31 cellular contexts compared by ENCODE assay signal in genomic region chr7:98594348-98594747, GRCh38. TPM values are rescaled to one million over a fixed set of nuclear protein-coding genes. Genes with fewer than 3 reads are reported as not detected.
"Had no signal": no experiment of that assay in that cellular context is flagged by ENCODE, and none has a peak within 500 bp of the region (broad histone marks: within the 10 kb centered on the region; RNA-seq: fewer than 3 reads in every experiment).

No MANE protein-coding gene starts in this region.

- DNase-seq: activated effector memory CD4-positive, alpha-beta T cell treated with anti-CD3 and anti-CD28 coated beads, Interleukin-2, amount 50 U/mL, for 16 hours; activated effector memory CD4-positive, alpha-beta T cell treated with Interleukin-2 at 50 U/mL for 16 hours; activated gamma-delta T cell; activated gamma-delta T cell treated with Interleukin-2 at 50 U/mL for 16 hours; activated naive CD4-positive, alpha-beta T cell; activated naive CD4-positive, alpha-beta T cell treated with anti-CD3 and anti-CD28 coated beads for 36 hours; activated naive CD4-positive, alpha-beta T cell treated with anti-CD3 and anti-CD28 coated beads, Interleukin-2, amount 10 ng/mL, durations not matched to agents 7 days and 5 days; activated naive CD4-positive, alpha-beta T cell treated with anti-CD3 and anti-CD28 coated beads, Interleukin-2, amount 50 U/mL, for 16 hours; activated naive CD4-positive, alpha-beta T cell treated with Interleukin-2 at 50 U/mL for 16 hours; activated naive CD8-positive, alpha-beta T cell treated with anti-CD3 and anti-CD28 coated beads for 36 hours; activated naive CD8-positive, alpha-beta T cell treated with anti-CD3 and anti-CD28 coated beads, Interleukin-2, amount 10 ng/mL, durations not matched to agents 7 days and 5 days; activated naive CD8-positive, alpha-beta T cell treated with anti-CD3 and anti-CD28 coated beads, Interleukin-2, amount 50 U/mL, for 24 hours; activated T-cell treated with anti-CD3 and anti-CD28 coated beads, Interleukin-2, amount 50 U/mL, for 24 hours; activated T-cell treated with anti-CD3 and anti-CD28 coated beads, Interleukin-2, amount 50 U/mL, for 4 hours; activated T-cell treated with anti-CD3 and anti-CD28 coated beads, Interleukin-2, amount 50 U/mL, for 48 hours; activated T-cell treated with anti-CD3 and anti-CD28 coated beads, Interleukin-2, amount 50 U/mL, for 72 hours; adrenal gland; amniotic stem cell; amygdala; anterior cingulate cortex; aorta; body of pancreas; brain microvascular endothelial cell; caudate nucleus; central memory CD4-positive, alpha-beta T cell; cerebellar nuclear complex had no signal

- H3K4me1 ChIP-seq: ascending aorta, body of pancreas, breast epithelium had no signal

- ATAC-seq: activated naive CD4-positive, alpha-beta T cell treated with anti-CD3 and anti-CD28 coated beads, Interleukin-2, amount 50 U/mL, for 72 hours; activated naive CD8-positive, alpha-beta T cell treated with anti-CD3 and anti-CD28 coated beads, Interleukin-2, amount 50 U/mL, for 24 hours; activated T-cell treated with anti-CD3 and anti-CD28 coated beads, Interleukin-2, amount 50 U/mL, for 4 hours; activated T-cell treated with anti-CD3 and anti-CD28 coated beads, Interleukin-2, amount 50 U/mL, for 72 hours; activated T-helper 17 cell treated with anti-CD3 and anti-CD28 coated beads, Interleukin-2, amount 50 U/mL, for 72 hours; body of pancreas had no signal

- H3K27me3 ChIP-seq: adrenal gland, ascending aorta, body of pancreas, brain microvascular endothelial cell, cardiac muscle cell had no signal

- H3K9me3 ChIP-seq: adrenal gland, ascending aorta, body of pancreas, breast epithelium had no signal

- H3K27ac ChIP-seq: ascending aorta, body of pancreas, brain microvascular endothelial cell, breast epithelium, cardiac muscle cell had no signal

- H3K36me3 ChIP-seq: adrenal gland, ascending aorta, brain microvascular endothelial cell, breast epithelium, cardiac muscle cell had no signal

- H3K4me3 ChIP-seq: adrenal gland, ascending aorta, body of pancreas, breast epithelium, cardiac muscle cell had no signal

RNA-seq across cellular contexts. Expression of gene NPTX2, which starts 22.7 kb away (rescaled TPM):
- total RNA-seq: activated naive CD4-positive, alpha-beta T cell treated with anti-CD3 and anti-CD28 coated beads for 36 hours; activated naive CD4-positive, alpha-beta T cell treated with anti-CD3 and anti-CD28 coated beads, Interleukin-2, amount 50 U/mL, for 72 hours; activated naive CD8-positive, alpha-beta T cell treated with anti-CD3 and anti-CD28 coated beads for 36 hours; activated naive CD8-positive, alpha-beta T cell treated with anti-CD3 and anti-CD28 coated beads, Interleukin-2, amount 10 ng/mL, durations not matched to agents 7 days and 5 days; activated T-helper 17 cell treated with anti-CD3 and anti-CD28 coated beads, Interleukin-2, amount 50 U/mL, for 72 hours; cardiac muscle cell had no signal
- polyA plus RNA-seq: cardiac muscle cell had no signal
